ENCODE assay signal across 8 cellular contexts in the genomic region with DNA sequence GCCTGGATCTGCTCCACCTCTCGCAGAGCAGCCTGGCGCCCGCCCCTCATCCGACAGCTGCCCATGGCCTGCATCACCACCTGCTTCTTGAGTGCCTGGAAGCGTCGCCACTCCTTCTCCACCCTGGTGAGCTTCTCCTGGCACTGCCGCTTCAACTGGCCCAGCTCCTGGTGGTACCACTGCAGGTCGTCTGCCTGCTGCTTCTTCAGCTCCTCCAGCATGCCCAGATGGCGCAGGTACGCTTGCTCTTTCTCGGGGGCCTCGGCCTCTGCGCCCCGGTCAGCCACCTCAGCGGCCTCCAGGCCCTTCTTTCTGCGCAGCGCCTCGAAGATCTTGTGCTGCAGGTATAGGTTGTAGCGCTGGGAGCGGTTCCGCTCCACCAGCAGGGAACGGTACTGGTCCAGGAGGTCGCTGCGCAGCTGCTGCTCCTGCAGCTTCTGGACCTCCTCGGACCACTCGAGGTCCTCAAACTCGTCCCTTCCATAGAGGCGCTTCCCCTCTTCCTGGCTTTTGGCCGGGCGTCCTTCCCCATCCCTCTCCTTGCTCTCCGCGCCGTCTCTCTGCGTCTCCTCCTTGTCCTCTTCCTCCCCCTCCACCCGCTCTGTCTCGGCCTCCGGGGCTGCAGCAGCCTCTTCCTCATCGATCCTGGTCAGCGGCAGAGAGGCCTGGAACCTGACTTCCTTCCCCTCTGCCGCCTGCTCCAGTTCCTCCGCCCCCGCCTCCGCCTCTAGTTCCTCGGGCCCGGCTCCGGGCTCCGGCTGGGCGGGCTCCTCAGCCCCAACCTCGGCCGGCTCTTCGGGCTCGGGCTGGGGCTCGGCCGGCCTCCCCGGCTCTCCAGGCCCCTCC. TPM values are rescaled to one million over a fixed set of nuclear protein-coding genes. Genes with fewer than 3 reads are reported as not detected.
DNase-seq lines count a peak whose midpoint lies in the region; ATAC-seq and TF ChIP-seq lines count a peak whose summit lies in the region.

No MANE protein-coding gene starts in this region.

- no peaks in the 10 kb centered on the region for H3K9me2 ChIP-seq in SU-DHL-6 (replicated peaks; ENCODE audit: insufficient read depth, low read length)

- peaks cover 19% of the 10 kb centered on the region for H3K4me1 ChIP-seq in thymus (ENCODE audit: control insufficient read depth, insufficient read depth, low read length)

- H3K4me2 ChIP-seq in SU-DHL-6 (ENCODE audit: low read depth, low read length, poor library complexity, severe bottlenecking), result peak overlapping the region; percentile 70

- DNase-seq in CMK (ENCODE audit: low read depth), result peak; percentile 60
- DNase-seq in HuH-7.5 (ENCODE audit: low spot score), result peak; percentile 71
- DNase-seq in ecto neural progenitor cell (ENCODE audit: low spot score), result peak; percentile 76
- peak; percentile 40 for DNase-seq in medulla oblongata (ENCODE audit: extremely low spot score)
- no peak for DNase-seq in central memory CD4-positive, alpha-beta T cell

- peaks cover 27% of the 10 kb centered on the region; the same call in 1 of the 2 replicates for H3K79me2 ChIP-seq in SU-DHL-6 (ENCODE audit: insufficient read depth, low read length)

- no peak for TF ChIP-seq CTCF in SU-DHL-6 (IDR thresholded peaks at IDR 0.05; ENCODE audit: insufficient read depth, low read length, poor library complexity, severe bottlenecking)

- H3K27me3 ChIP-seq in SU-DHL-6 (ENCODE audit: low read length) (no peaks in the 10 kb centered on the region), thymus (ENCODE audit: control insufficient read depth, insufficient read depth) (peaks cover 20% of the 10 kb centered on the region)

- no peaks in the 10 kb centered on the region for H3K36me3 ChIP-seq in SU-DHL-6 (ENCODE audit: low read length)
- peaks cover 3% of the 10 kb centered on the region for H3K36me3 ChIP-seq in thymus (ENCODE audit: control insufficient read depth, insufficient read depth)

- peak overlapping the region; percentile 100 for H2AFZ ChIP-seq in SU-DHL-6 (ENCODE audit: low read depth, low read length, severe bottlenecking)

- WGBS in thymus, result 15% methylated on average over 55 of the region's 55 CpGs

- H4K20me1 ChIP-seq in SU-DHL-6 (ENCODE audit: low read depth, low read length), result no peaks in the 10 kb centered on the region; the same call in 1 of the 2 replicates

- H3K9me3 ChIP-seq in SU-DHL-6 (ENCODE audit: insufficient read depth, low read length), result no peaks in the 10 kb centered on the region
- H3K9me3 ChIP-seq in thymus (ENCODE audit: control insufficient read depth), result no peaks in the 10 kb centered on the region

- H3K27ac ChIP-seq in SU-DHL-6 (ENCODE audit: low read depth, low read length) (no peak overlapping the region), thymus (ENCODE audit: low read depth) (no peak overlapping the region)

- no peaks in the 10 kb centered on the region for H3F3A ChIP-seq in SU-DHL-6 (ENCODE audit: insufficient read depth)

- ATAC-seq in GM19438 (IDR thresholded peaks at IDR 0.05; ENCODE audit: low read depth, unreplicated experiment), result peak; percentile 8

- peak overlapping the region; percentile 48 for H3K9ac ChIP-seq in SU-DHL-6 (ENCODE audit: low read length)

- H3K4me3 ChIP-seq in SU-DHL-6 (ENCODE audit: insufficient read depth, low read length, poor library complexity, severe bottlenecking) (peak overlapping the region; percentile 49), thymus (ENCODE audit: low read length) (peak overlapping the region; percentile 92)

RNA-seq across cellular contexts. Expression of a gene that starts 1.1 kb away (rescaled TPM):
- 15.2 TPM for polyA plus RNA-seq in thymus

RNA-seq across cellular contexts. Expression of a gene that starts 25.8 kb away (rescaled TPM):
- polyA plus RNA-seq in thymus, result 20.4 TPM
